1 cellular context compared by ENCODE assay signal in genomic region chr4:80184791-80185756, GRCh38.
TF ChIP-seq lines count a peak whose summit lies in the region.

No MANE protein-coding gene starts in this region.

TF ChIP-seq in HepG2, 621 proteins besides CTCF, POLR2A, EP300 and RAD21 (continued from another document):
- TF ChIP-seq NFAT5 (CRISPR knock-in tag; IDR thresholded peaks at IDR 0.05) (no peak), HOMEZ (CRISPR knock-in tag; IDR thresholded peaks at IDR 0.05; ENCODE audit: low read depth) (no peak), SRY (CRISPR knock-in tag; IDR thresholded peaks at IDR 0.05) (no peak), ZUFSP (CRISPR knock-in tag; IDR thresholded peaks at IDR 0.05; ENCODE audit: borderline replicate concordance) (no peak), ZNF441 (CRISPR knock-in tag; IDR thresholded peaks at IDR 0.05; ENCODE audit: borderline replicate concordance) (no peak), ZHX2 (IDR thresholded peaks at IDR 0.05; ENCODE audit: low read depth) (no peak), ZHX2 (CRISPR knock-in tag; IDR thresholded peaks at IDR 0.05; ENCODE audit: borderline replicate concordance) (no peak), DMAP1 (CRISPR knock-in tag; IDR thresholded peaks at IDR 0.05) (no peak), HDAC6 (IDR thresholded peaks at IDR 0.05; ENCODE audit: low read depth, low read length) (no peak), ZNF672 (CRISPR knock-in tag; IDR thresholded peaks at IDR 0.05) (no peak), KDM6A (CRISPR knock-in tag; IDR thresholded peaks at IDR 0.05; ENCODE audit: low read depth) (no peak), ZNF878 (CRISPR knock-in tag; IDR thresholded peaks at IDR 0.05) (no peak), STAG1 (CRISPR knock-in tag; IDR thresholded peaks at IDR 0.05) (no peak), MAFK (conservative IDR thresholded peaks at IDR 0.05 in 1 of 2, IDR thresholded peaks at IDR 0.05 in 1 of 2; ENCODE audit: low read length in 2 of 2) (no peak), CSRNP1 (CRISPR knock-in tag; IDR thresholded peaks at IDR 0.05) (no peak), ZGPAT (CRISPR knock-in tag; IDR thresholded peaks at IDR 0.05) (no peak), CBX5 (CRISPR knock-in tag; IDR thresholded peaks at IDR 0.05; ENCODE audit: borderline replicate concordance) (no peak), ZNF678 (CRISPR knock-in tag; IDR thresholded peaks at IDR 0.05) (no peak), TRAFD1 (CRISPR knock-in tag; IDR thresholded peaks at IDR 0.05; ENCODE audit: borderline replicate concordance) (no peak)
